11 cellular contexts compared by ENCODE assay signal in the genomic region with DNA sequence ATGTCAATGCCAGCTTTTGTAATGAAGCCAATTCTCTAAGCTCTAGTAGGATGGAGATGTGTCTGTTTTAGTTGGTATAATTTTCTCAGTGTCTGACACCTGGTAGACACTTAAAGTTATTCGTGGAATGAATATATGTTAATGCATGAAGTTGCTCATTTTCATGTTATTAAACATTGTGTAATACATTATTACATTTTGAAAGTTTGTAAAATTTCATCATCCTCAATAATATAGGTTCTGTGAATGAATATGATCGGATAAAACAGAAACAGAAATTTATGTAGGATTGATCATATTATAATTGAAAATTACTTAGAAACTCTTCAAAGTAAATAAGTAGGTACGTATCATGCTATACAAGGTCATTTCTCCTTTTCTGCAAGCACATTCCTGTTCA.
"Had no signal": no experiment of that assay in that cellular context is flagged by ENCODE, and none has a peak within 500 bp of the region (broad histone marks: within the 10 kb centered on the region; RNA-seq: fewer than 3 reads in every experiment).

No MANE protein-coding gene starts in this region.

- H3K9me3 ChIP-seq: HAP-1 had no signal

- H3K4me3 ChIP-seq: GM23248, GM23338, HAP-1 had no signal

- H3K4me2 ChIP-seq: GM23338 had no signal

- H3K4me1 ChIP-seq: HAP-1 had no signal

- H3K36me3 ChIP-seq: HAP-1 had no signal

- H3K27ac ChIP-seq: GM23248 had no signal

- DNase-seq: GM23248, GOT3, H7, H9, HCEC 1CT, HFFc6 had no signal

- ATAC-seq: GM23338, HCT116 had no signal

- H2AFZ ChIP-seq: GM23248, GM23338 had no signal

- FAIRE-seq: H1, H54 had no signal

- H3K9ac ChIP-seq: GM23248 had no signal
